Comparison of ENCODE assay signal across 8 cellular contexts in the genomic region with DNA sequence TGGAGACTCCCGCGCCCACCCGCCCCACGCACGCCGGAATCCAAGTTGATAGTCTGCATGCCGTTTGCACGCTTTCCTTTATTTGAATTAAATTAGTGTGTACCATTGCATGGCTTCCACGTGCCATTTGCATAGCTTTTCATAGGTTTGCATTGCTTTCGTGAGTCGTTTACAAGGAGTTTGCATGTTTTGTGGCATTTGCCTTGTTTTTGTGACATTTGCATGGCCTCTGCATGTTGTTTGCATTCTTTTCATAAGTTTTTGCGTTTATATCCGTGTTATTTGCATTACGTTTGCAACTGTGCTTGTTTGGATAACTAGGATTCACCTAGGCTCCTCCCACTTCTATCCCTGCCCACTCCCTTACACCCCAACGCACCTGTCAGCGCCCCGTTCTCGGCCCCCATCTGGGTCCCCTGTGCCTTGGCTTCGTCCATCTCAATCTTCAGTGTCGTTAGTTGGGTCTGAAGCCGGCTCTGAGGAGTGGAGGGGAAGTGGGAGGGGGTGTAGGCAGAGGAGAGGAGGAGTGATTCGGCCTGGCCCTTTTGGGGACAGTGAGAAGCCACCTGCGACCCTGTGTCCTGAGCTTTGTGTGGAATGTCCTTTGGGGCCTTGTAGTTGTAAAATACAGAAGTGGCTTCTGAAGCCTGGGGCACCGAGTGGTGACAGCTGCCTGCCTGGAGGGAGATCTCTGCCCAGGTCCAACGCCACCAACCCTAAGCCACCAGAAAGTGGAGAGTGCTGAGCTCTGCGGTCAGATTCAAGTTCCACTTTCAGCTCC. TPM values are rescaled to one million over a fixed set of nuclear protein-coding genes. Genes with fewer than 3 reads are reported as not detected.
DNase-seq lines count a peak whose midpoint lies in the region; ATAC-seq, FAIRE-seq and TF ChIP-seq lines count a peak whose summit lies in the region.

No MANE protein-coding gene starts in this region.

- FAIRE-seq in small intestine (lab: Jason Lieb, UNC), result no peak

- peaks cover 6% of the 10 kb centered on the region for H3F3A ChIP-seq in SK-N-SH (replicated peaks; ENCODE audit: insufficient read depth)

- no peaks in the 10 kb centered on the region for H3K79me2 ChIP-seq in SK-N-SH (ENCODE audit: insufficient read depth)

- CTCF ChIA-PET in AG04449 (lab: Yijun Ruan, JAX) (interaction anchor here (0.6 to 9.7 kb wide), 8 partner anchors 14 to 98 kb away, joined by 3 to 208 read pairs (median 12); a partner anchor contains a TSS), SK-N-SH (lab: Yijun Ruan, JAX) (interaction anchor here (0.6 to 5.3 kb wide), 23 partner anchors 10 to 149 kb away, joined by 3 to 69 read pairs (median 4); a partner anchor contains a TSS)

- H3K36me3 ChIP-seq in SK-N-SH (replicated peaks in 1 of 2; ENCODE audit: control insufficient read depth in 1 of 2, insufficient read depth in 2 of 2, low read length in 1 of 2) (no peaks in the 10 kb centered on the region), skeletal muscle tissue (ENCODE audit: control insufficient read depth in 3 of 3, insufficient read depth in 3 of 3, low read length in 3 of 3) (no peaks in the 10 kb centered on the region), small intestine (ENCODE audit: control insufficient read depth in 2 of 2, insufficient read depth in 2 of 2, low read length in 2 of 2) (no peaks in the 10 kb centered on the region)

- 22% methylated on average over 24 of the region's 26 CpGs for WGBS in SK-N-SH (ENCODE audit: low lambda C conversion rate)
- 4 to 10% (median 4%) methylated on average over 25 to 26 of the region's 26 CpGs for WGBS in small intestine, 3 donors

- H3K9ac ChIP-seq in SK-N-SH, result no peak overlapping the region
- peak overlapping the region in 2 of 3 donors; percentile 23 to 27 for H3K9ac ChIP-seq in skeletal muscle tissue (ENCODE audit: low read depth in 1 of 3, low read length in 3 of 3)

- no peak for TF ChIP-seq EP300 in SK-N-SH (IDR thresholded peaks at IDR 0.05; ENCODE audit: borderline replicate concordance in 1 of 2, low read depth in 1 of 2, low read length in 1 of 2)

- H3K4me3 ChIP-seq in AG04449 (ENCODE audit: low read depth, low read length) (peak overlapping the region; percentile 51), SK-N-SH (ENCODE audit: low read depth in 2 of 2, low read length in 1 of 2) (peak overlapping the region; percentile 59 to 65), fibroblast of villous mesenchyme (ENCODE audit: low read depth, low read length) (peak overlapping the region; percentile 46), skeletal muscle tissue (ENCODE audit: low read length in 3 of 3) (peak overlapping the region; percentile 52 to 67 (median 65)), small intestine (ENCODE audit: low read depth in 1 of 2, low read length in 2 of 2) (peak overlapping the region in 1 of 2 donors; percentile 33)

- H3K4me2 ChIP-seq in SK-N-SH, result peak overlapping the region; percentile 85

- peak; percentile 14 for ATAC-seq in GM21423 (IDR thresholded peaks at IDR 0.05; ENCODE audit: unreplicated experiment)
- ATAC-seq in GM18520 (IDR thresholded peaks at IDR 0.05; ENCODE audit: unreplicated experiment), result no peak

- H3K27ac ChIP-seq in SK-N-SH (ENCODE audit: low read depth in 2 of 2, low read length in 1 of 2) (peak overlapping the region in 1 of 2 experiments; percentile 24; a peak in 1 of 4 replicates), skeletal muscle tissue (ENCODE audit: low read depth, low read length) (no peak overlapping the region), small intestine (ENCODE audit: low read depth in 1 of 2, low read length in 1 of 2) (peak overlapping the region in 1 of 2 donors; percentile 64)

- no peaks in the 10 kb centered on the region for H3K27me3 ChIP-seq in SK-N-SH (ENCODE audit: insufficient read depth)
- H3K27me3 ChIP-seq in skeletal muscle tissue (ENCODE audit: control insufficient read depth in 3 of 3, insufficient read depth in 3 of 3, low read length in 3 of 3), result peaks cover 7 to 42% (median 22%) of the 10 kb centered on the region in 3 donors
- no peaks in the 10 kb centered on the region for H3K27me3 ChIP-seq in small intestine (ENCODE audit: control insufficient read depth in 2 of 2, insufficient read depth in 2 of 2, low read length in 2 of 2)

- no peak for TF ChIP-seq RAD21 in SK-N-SH (IDR thresholded peaks at IDR 0.05; ENCODE audit: low read length)

- POLR2A ChIA-PET in AG04449 (lab: Yijun Ruan, JAX), result interaction anchor here (1.2 kb wide), 1 partner anchor 83 kb away, joined by 6 read pairs; a partner anchor contains a TSS
- POLR2A ChIA-PET in SK-N-SH (lab: Yijun Ruan, JAX), result interaction anchor here (1.0 kb wide), 1 partner anchor 12 kb away, joined by 4 read pairs; no protein-coding TSS in a partner anchor

- H2AFZ ChIP-seq in SK-N-SH (ENCODE audit: low read depth), result peak overlapping the region; percentile 92

- H3K9me3 ChIP-seq in SK-N-SH (no peaks in the 10 kb centered on the region), skeletal muscle tissue (ENCODE audit: control insufficient read depth in 3 of 3, low read length in 3 of 3) (no peaks in the 10 kb centered on the region), small intestine (ENCODE audit: control insufficient read depth, low read depth) (no peaks in the 10 kb centered on the region)

- no peaks in the 10 kb centered on the region for H3K9me2 ChIP-seq in SK-N-SH

- no peaks in the 10 kb centered on the region for H4K20me1 ChIP-seq in SK-N-SH (ENCODE audit: insufficient read depth)

- TF ChIP-seq CTCF in AG04449 (IDR thresholded peaks at IDR 0.05; ENCODE audit: insufficient read depth, low read length, missing control alignments), result no peak
- TF ChIP-seq CTCF in SK-N-SH (IDR thresholded peaks at IDR 0.05), result no peak
- TF ChIP-seq CTCF in fibroblast of villous mesenchyme (IDR thresholded peaks at IDR 0.05; ENCODE audit: insufficient read depth, low read depth, low read length), result no peak

- no peak for DNase-seq in AG04449 (ENCODE audit: low read depth, low spot score)
- DNase-seq in SK-N-SH, result peak; percentile 52
- no peak for DNase-seq in fibroblast of villous mesenchyme (ENCODE audit: low read depth)
- DNase-seq in small intestine, result no peak
- DNase-seq in hippocampal formation (lab: John Stamatoyannopoulos, UW), result no peak

- H3K4me1 ChIP-seq in SK-N-SH (ENCODE audit: control insufficient read depth in 1 of 2, insufficient read depth in 2 of 2, low read depth in 1 of 2, low read length in 1 of 2) (peaks cover 0 to 7% of the 10 kb centered on the region in 2 experiments; a peak in 1 of 4 replicates), skeletal muscle tissue (ENCODE audit: control insufficient read depth in 3 of 3, insufficient read depth in 3 of 3, low read length in 3 of 3) (peaks cover 11 to 23% (median 15%) of the 10 kb centered on the region in 3 donors), small intestine (ENCODE audit: control insufficient read depth in 2 of 2, insufficient read depth in 1 of 2, low read depth in 1 of 2, low read length in 1 of 2) (peaks cover 0 to 5% of the 10 kb centered on the region in 2 donors)

TF ChIP-seq in SK-N-SH, 30 proteins besides CTCF, POLR2A, EP300 and RAD21:
- TF ChIP-seq, protein P1, sequence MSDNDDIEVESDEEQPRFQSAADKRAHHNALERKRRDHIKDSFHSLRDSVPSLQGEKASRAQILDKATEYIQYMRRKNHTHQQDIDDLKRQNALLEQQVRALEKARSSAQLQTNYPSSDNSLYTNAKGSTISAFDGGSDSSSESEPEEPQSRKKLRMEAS (IDR thresholded peaks at IDR 0.05; ENCODE audit: low read depth), result peak; percentile 48; the same call in 1 of the 2 replicates
- TF ChIP-seq NFIC (IDR thresholded peaks at IDR 0.05; ENCODE audit: borderline replicate concordance), result no peak
- TF ChIP-seq MXI1 (IDR thresholded peaks at IDR 0.05; ENCODE audit: low read depth, low read length), result peak; percentile 79
TF ChIP-seq in SK-N-SH: peak in this region for 2.

RNA-seq across cellular contexts. Expression of a gene that starts 2.4 kb away (rescaled TPM):
- not detected in 2 replicates for polyA plus RNA-seq in SK-N-SH (2012; rRNA removed)
- not detected in 2 replicates for polyA plus RNA-seq in SK-N-SH (2012; cell fraction: cytosol; rRNA removed)
- 0.08 TPM in 1 of 2 replicates, not detected in the other for polyA plus RNA-seq in SK-N-SH (2012; cell fraction: nucleus; rRNA removed)
- total RNA-seq in fibroblast of villous mesenchyme, result not detected in 2 replicates
- total RNA-seq in skeletal muscle tissue, result not detected
- under 1 TPM in 1 of 3 donors, not detected in 2; 0.07 TPM for polyA plus RNA-seq in small intestine

RNA-seq across cellular contexts. Expression of a gene that starts 13.9 kb away (rescaled TPM):
- polyA plus RNA-seq in SK-N-SH (2012; rRNA removed), result 5.7 and 5.9 TPM in 2 replicates
- 4.8 and 6.0 TPM in 2 replicates for polyA plus RNA-seq in SK-N-SH (2012; cell fraction: cytosol; rRNA removed)
- 1.4 and 2.9 TPM in 2 replicates for polyA plus RNA-seq in SK-N-SH (2012; cell fraction: nucleus; rRNA removed)
- total RNA-seq in fibroblast of villous mesenchyme, result 2.6 and 7.8 TPM in 2 replicates
- 11.5 TPM for total RNA-seq in skeletal muscle tissue
- polyA plus RNA-seq in small intestine, result 100 to 1,000 TPM in 1 of 3 donors, 10 to 100 TPM in 1, 1 to 10 TPM in 1; 4.5 to 128 (median 53.2) TPM

RNA-seq across cellular contexts. Expression of a gene that starts 14.4 kb away (rescaled TPM):
- not detected in 2 replicates for polyA plus RNA-seq in SK-N-SH (2012; rRNA removed)
- not detected in 2 replicates for polyA plus RNA-seq in SK-N-SH (2012; cell fraction: cytosol; rRNA removed)
- polyA plus RNA-seq in SK-N-SH (2012; cell fraction: nucleus; rRNA removed), result not detected in 2 replicates
- total RNA-seq in fibroblast of villous mesenchyme, result not detected in 2 replicates
- total RNA-seq in skeletal muscle tissue, result 12.5 TPM
- polyA plus RNA-seq in small intestine, result 100 to 1,000 TPM in 1 of 3 donors, 1 to 10 TPM in 2; 2.2 to 115 (median 4.3) TPM

RNA-seq across cellular contexts. Expression of a gene that starts 28.3 kb away (rescaled TPM):
- polyA plus RNA-seq in SK-N-SH (2012; rRNA removed), result 63.0 and 63.9 TPM in 2 replicates
- polyA plus RNA-seq in SK-N-SH (2012; cell fraction: cytosol; rRNA removed), result 24.9 and 43.9 TPM in 2 replicates
- 80.2 and 102 TPM in 2 replicates for polyA plus RNA-seq in SK-N-SH (2012; cell fraction: nucleus; rRNA removed)
- 32.0 and 47.0 TPM in 2 replicates for total RNA-seq in fibroblast of villous mesenchyme
- 21.9 TPM for total RNA-seq in skeletal muscle tissue
- 100 to 1,000 TPM in 1 of 3 donors, 10 to 100 TPM in 2; 71.3 to 117 (median 84.8) TPM for polyA plus RNA-seq in small intestine

RNA-seq across cellular contexts. Expression of a gene that starts 54.2 kb away (rescaled TPM):
- polyA plus RNA-seq in SK-N-SH (2012; rRNA removed) (21.6 and 22.4 TPM in 2 replicates), small intestine (10 to 100 TPM in 1 of 3 donors, 1 to 10 TPM in 2; 9.2 to 12.6 (median 9.2) TPM)
- 9.1 and 12.1 TPM in 2 replicates for polyA plus RNA-seq in SK-N-SH (2012; cell fraction: cytosol; rRNA removed)
- 72.5 and 94.4 TPM in 2 replicates for polyA plus RNA-seq in SK-N-SH (2012; cell fraction: nucleus; rRNA removed)
- total RNA-seq in fibroblast of villous mesenchyme (14.2 and 16.1 TPM in 2 replicates), skeletal muscle tissue (4.7 TPM)

Comparison
In these comparisons a context has a peak if more than half of its experiments do, and no peak if none do; other contexts are left out.
1. RNA of a gene that starts 14.4 kb away (total RNA-seq): 12.5 TPM in skeletal muscle tissue (single experiment); not detected in fibroblast of villous mesenchyme; every median in the first group is over 10 times any median in the second.